Comparison of ENCODE assay signal across 9 cellular contexts in the genomic region with DNA sequence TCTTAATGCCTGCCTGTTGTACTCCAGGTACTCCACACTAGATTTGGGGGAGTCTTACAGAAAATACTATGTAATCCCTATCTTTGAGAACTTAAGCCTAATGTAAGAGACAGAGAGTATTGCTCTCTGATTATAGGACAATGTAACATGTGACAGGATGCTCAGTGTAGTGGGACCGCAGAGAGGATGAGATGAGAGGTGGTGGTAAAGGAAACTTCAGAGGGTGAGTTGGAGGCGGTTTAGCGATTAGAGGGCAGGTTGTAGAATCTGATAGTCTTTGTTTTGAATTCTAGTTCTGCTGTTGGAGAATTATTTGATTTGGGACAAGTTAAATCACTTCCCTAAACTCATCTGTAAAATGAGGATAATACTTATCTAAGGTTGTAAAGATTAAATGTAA. TPM values are rescaled to one million over a fixed set of nuclear protein-coding genes. Genes with fewer than 3 reads are reported as not detected.
DNase-seq lines count a peak whose midpoint lies in the region; ATAC-seq and TF ChIP-seq lines count a peak whose summit lies in the region.
"Had no signal": no experiment of that assay in that cellular context is flagged by ENCODE, and none has a peak within 500 bp of the region (broad histone marks: within the 10 kb centered on the region; RNA-seq: fewer than 3 reads in every experiment).

No MANE protein-coding gene starts in this region.

- H3K9me3 ChIP-seq in SK-N-SH, result no peaks in the 10 kb centered on the region
- H3K9me3 ChIP-seq: A549 had no signal

- peaks cover 4% of the 10 kb centered on the region for H3F3A ChIP-seq in SK-N-SH (replicated peaks; ENCODE audit: insufficient read depth)

- peaks cover 90% of the 10 kb centered on the region for H3K79me2 ChIP-seq in SK-N-SH (ENCODE audit: insufficient read depth)

- H3K4me2 ChIP-seq in SK-N-SH, result no peak overlapping the region
- H3K4me2 ChIP-seq: A549 had no signal

- no peak overlapping the region for H3K27ac ChIP-seq in SK-N-SH (ENCODE audit: low read depth in 2 of 2, low read length in 1 of 2)
- H3K27ac ChIP-seq: A549 had no signal

- H3K27me3 ChIP-seq in SK-N-SH (ENCODE audit: insufficient read depth), result no peaks in the 10 kb centered on the region

- no peaks in the 10 kb centered on the region; the same call in 1 of the 2 replicates for H4K20me1 ChIP-seq in SK-N-SH (ENCODE audit: insufficient read depth)

- CTCF ChIA-PET in activated CD4-positive, alpha-beta memory T cell treated with anti-CD3 and anti-CD28 coated beads, Interleukin-2, amount 10 ng/mL, durations not matched to agents 7 days and 5 days (lab: Charles Lee), result interaction anchor here (1.2 kb wide), 1 partner anchor 196 kb away, joined by 5 read pairs; no protein-coding TSS in a partner anchor
- CTCF ChIA-PET in SK-N-SH (lab: Yijun Ruan, JAX), result no interaction called here

- H3K9ac ChIP-seq in SK-N-SH, result no peak overlapping the region

- DNase-seq in activated T-cell treated with anti-CD3 and anti-CD28 coated beads for 1 hour (ENCODE audit: low read depth), result peak; percentile 11
- DNase-seq in activated T-cell treated with anti-CD3 and anti-CD28 coated beads, Interleukin-2, amount 50 U/mL, for 1 hour, result no peak
- DNase-seq in activated CD4-positive, alpha-beta memory T cell treated with anti-CD3 and anti-CD28 coated beads, Interleukin-2, amount 10 ng/mL, durations not matched to agents 7 days and 5 days, result peak; percentile 74
- no peak for DNase-seq in SK-N-SH
- DNase-seq in SW480 (ENCODE audit: low spot score), result no peak

- TF ChIP-seq CTCF in SK-N-SH (IDR thresholded peaks at IDR 0.05), result no peak

- peaks cover 60% of the 10 kb centered on the region for H3K4me1 Mint-ChIP-seq in activated CD4-positive, alpha-beta memory T cell treated with anti-CD3 and anti-CD28 coated beads, Interleukin-2, amount 10 ng/mL, durations not matched to agents 7 days and 5 days
- peaks cover 75% of the 10 kb centered on the region for H3K4me1 Mint-ChIP-seq in stimulated activated memory B cell treated with anti-CD40 and anti-IgM and Interleukin-4, amounts not matched to agents 10 μg/mL and 1 μg/mL and 100 μg/mL, for 72 hours

- POLR2A ChIA-PET in activated CD4-positive, alpha-beta memory T cell treated with anti-CD3 and anti-CD28 coated beads, Interleukin-2, amount 10 ng/mL, durations not matched to agents 7 days and 5 days (lab: Charles Lee), result no interaction called here
- POLR2A ChIA-PET in SK-N-SH (lab: Yijun Ruan, JAX), result no interaction called here

- H3K27ac Mint-ChIP-seq in activated CD4-positive, alpha-beta memory T cell treated with anti-CD3 and anti-CD28 coated beads, Interleukin-2, amount 10 ng/mL, durations not matched to agents 7 days and 5 days, result peak overlapping the region; percentile 66
- peak overlapping the region; percentile 71 for H3K27ac Mint-ChIP-seq in stimulated activated memory B cell treated with anti-CD40 and anti-IgM and Interleukin-4, amounts not matched to agents 10 μg/mL and 1 μg/mL and 100 μg/mL, for 72 hours

- peak overlapping the region; percentile 15 for H3K4me3 Mint-ChIP-seq in activated CD4-positive, alpha-beta memory T cell treated with anti-CD3 and anti-CD28 coated beads, Interleukin-2, amount 10 ng/mL, durations not matched to agents 7 days and 5 days
- H3K4me3 Mint-ChIP-seq in stimulated activated memory B cell treated with anti-CD40 and anti-IgM and Interleukin-4, amounts not matched to agents 10 μg/mL and 1 μg/mL and 100 μg/mL, for 72 hours, result peak overlapping the region; percentile 0

- no peak for TF ChIP-seq EP300 in SK-N-SH (IDR thresholded peaks at IDR 0.05; ENCODE audit: borderline replicate concordance in 1 of 2, low read depth in 1 of 2, low read length in 1 of 2)

- peaks cover 6 to 13% of the 10 kb centered on the region in 2 experiments for H3K36me3 ChIP-seq in SK-N-SH (replicated peaks in 1 of 2; ENCODE audit: control insufficient read depth in 1 of 2, insufficient read depth in 2 of 2, low read length in 1 of 2)

- H3K36me3 Mint-ChIP-seq in activated CD4-positive, alpha-beta memory T cell treated with anti-CD3 and anti-CD28 coated beads, Interleukin-2, amount 10 ng/mL, durations not matched to agents 7 days and 5 days (ENCODE audit: low read depth), result peaks cover 45% of the 10 kb centered on the region
- peaks cover 32% of the 10 kb centered on the region for H3K36me3 Mint-ChIP-seq in stimulated activated memory B cell treated with anti-CD40 and anti-IgM and Interleukin-4, amounts not matched to agents 10 μg/mL and 1 μg/mL and 100 μg/mL, for 72 hours

- ATAC-seq in HG03066 (IDR thresholded peaks at IDR 0.05; ENCODE audit: low read depth, unreplicated experiment), result peak; percentile 82
- ATAC-seq in stimulated activated memory B cell treated with anti-CD40 and anti-IgM and Interleukin-4, amounts not matched to agents 10 μg/mL and 1 μg/mL and 100 μg/mL, for 72 hours, result peak; percentile 92
- ATAC-seq in HG03039 (IDR thresholded peaks at IDR 0.05; ENCODE audit: unreplicated experiment), result no peak
- ATAC-seq: A549 had no signal

- no peaks in the 10 kb centered on the region for H3K9me2 ChIP-seq in SK-N-SH

- H3K4me1 ChIP-seq in SK-N-SH (ENCODE audit: control insufficient read depth in 1 of 2, insufficient read depth in 2 of 2, low read depth in 1 of 2, low read length in 1 of 2), result peaks cover 2 to 10% of the 10 kb centered on the region in 2 experiments; a peak in 2 of 4 replicates

- no peak overlapping the region for H2AFZ ChIP-seq in SK-N-SH (ENCODE audit: low read depth)

- H3K27me3 Mint-ChIP-seq in activated CD4-positive, alpha-beta memory T cell treated with anti-CD3 and anti-CD28 coated beads, Interleukin-2, amount 10 ng/mL, durations not matched to agents 7 days and 5 days, result no peaks in the 10 kb centered on the region
- H3K27me3 Mint-ChIP-seq in stimulated activated memory B cell treated with anti-CD40 and anti-IgM and Interleukin-4, amounts not matched to agents 10 μg/mL and 1 μg/mL and 100 μg/mL, for 72 hours, result no peaks in the 10 kb centered on the region

- no peak overlapping the region for H3K4me3 ChIP-seq in SK-N-SH (ENCODE audit: low read depth in 2 of 2, low read length in 1 of 2)
- H3K4me3 ChIP-seq: A549 had no signal

- no peaks in the 10 kb centered on the region for H3K9me3 Mint-ChIP-seq in activated CD4-positive, alpha-beta memory T cell treated with anti-CD3 and anti-CD28 coated beads, Interleukin-2, amount 10 ng/mL, durations not matched to agents 7 days and 5 days
- H3K9me3 Mint-ChIP-seq in stimulated activated memory B cell treated with anti-CD40 and anti-IgM and Interleukin-4, amounts not matched to agents 10 μg/mL and 1 μg/mL and 100 μg/mL, for 72 hours, result no peaks in the 10 kb centered on the region

- WGBS in SK-N-SH (ENCODE audit: low lambda C conversion rate), result 94% methylated on average over 3 of the region's 3 CpGs

- no peak for TF ChIP-seq RAD21 in SK-N-SH (IDR thresholded peaks at IDR 0.05; ENCODE audit: low read length)

TF ChIP-seq in SK-N-SH, 30 proteins besides CTCF, POLR2A, EP300 and RAD21:
- TF ChIP-seq MEF2A (IDR thresholded peaks at IDR 0.05; ENCODE audit: borderline replicate concordance, low read depth), result no peak
- no peak for TF ChIP-seq TEAD4 (IDR thresholded peaks at IDR 0.05; ENCODE audit: borderline replicate concordance, insufficient read depth)
TF ChIP-seq in SK-N-SH: peak in this region for 0.

RNA-seq across cellular contexts. Expression of a gene that starts 5.4 kb away (rescaled TPM):
- total RNA-seq in activated CD4-positive, alpha-beta memory T cell treated with anti-CD3 and anti-CD28 coated beads, Interleukin-2, amount 10 ng/mL, durations not matched to agents 7 days and 5 days, result 10 to 100 TPM; 55.7 to 58.3 TPM
- polyA plus RNA-seq in SK-N-SH (2012; rRNA removed), result 8.1 and 12.1 TPM in 2 replicates
- polyA plus RNA-seq in SK-N-SH (2012; cell fraction: cytosol; rRNA removed), result 13.2 and 14.1 TPM in 2 replicates
- polyA plus RNA-seq in SK-N-SH (2012; cell fraction: nucleus; rRNA removed), result 2.7 and 9.7 TPM in 2 replicates

Comparison
In these comparisons a context has a peak if more than half of its experiments do, and no peak if none do; other contexts are left out.
1. DNase-seq: peak in activated T-cell treated with anti-CD3 and anti-CD28 coated beads for 1 hour (single experiment) and activated CD4-positive, alpha-beta memory T cell treated with anti-CD3 and anti-CD28 coated beads, Interleukin-2, amount 10 ng/mL, durations not matched to agents 7 days and 5 days (single experiment); none in activated T-cell treated with anti-CD3 and anti-CD28 coated beads, Interleukin-2, amount 50 U/mL, for 1 hour (single experiment), SK-N-SH (single experiment) and SW480 (single experiment).